In the genomic region with DNA sequence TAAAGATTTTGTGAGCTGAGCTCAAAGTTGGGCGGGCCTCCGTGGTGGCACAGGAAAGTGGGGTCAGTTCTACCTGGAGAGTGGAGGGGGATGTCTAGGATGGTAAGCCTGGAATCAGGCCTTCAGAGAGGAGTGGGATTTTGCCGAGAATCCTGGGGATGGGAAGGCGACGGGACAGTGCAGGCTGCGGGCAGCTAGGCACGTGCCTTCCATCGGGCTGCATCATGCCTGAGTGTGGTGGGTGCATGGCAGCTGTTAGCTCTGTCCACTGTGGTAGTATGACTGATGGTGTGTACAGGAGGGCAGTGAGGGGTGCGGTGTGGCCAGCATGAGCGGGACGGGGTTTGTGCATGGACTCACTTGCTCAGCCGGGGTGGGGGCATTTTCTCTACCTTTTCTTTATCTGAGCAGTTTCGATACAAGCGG, we compare ENCODE assay signal across 17 cellular contexts. TPM values are rescaled to one million over a fixed set of nuclear protein-coding genes. Genes with fewer than 3 reads are reported as not detected.
A peak's percentile ranks its signal among the peaks of the same experiment; 100 is the strongest.
DNase-seq lines count a peak whose midpoint lies in the region; ATAC-seq, FAIRE-seq and TF ChIP-seq lines count a peak whose summit lies in the region.
"Had no signal": no experiment of that assay in that cellular context is flagged by ENCODE, and none has a peak within 500 bp of the region (broad histone marks: within the 10 kb centered on the region; RNA-seq: fewer than 3 reads in every experiment).

No MANE protein-coding gene starts in this region.

- no peak for TF ChIP-seq RAD21 in HepG2 (CRISPR knock-in tag; IDR thresholded peaks at IDR 0.05)

- peak overlapping the region; percentile 83 to 98 (median 93) for H3K4me2 ChIP-seq in BLaER1 treated with 17β-estradiol and CSF1 and Interleukin-3, amounts not matched to agents 10 nM and 100 nM
- no peak overlapping the region for H3K4me2 ChIP-seq in HepG2 (ENCODE audit: low read depth, low read length)

- FAIRE-seq in HepG2 (lab: Jason Lieb, UNC): no peak
- FAIRE-seq: GM19239 had no signal

- H3K4me1 ChIP-seq in BLaER1 treated with 17β-estradiol and CSF1 and Interleukin-3, amounts not matched to agents 10 nM and 100 nM: peaks cover 32 to 45% (median 38%) of the 10 kb centered on the region in 10 experiments
- peaks cover 0 to 18% (median 7%) of the 10 kb centered on the region in 4 donors for H3K4me1 ChIP-seq in Peyer's patch
- peaks cover 47% of the 10 kb centered on the region for H3K4me1 ChIP-seq in HepG2 (ENCODE audit: insufficient read depth, low read length)
- H3K4me1 ChIP-seq: SJSA1 had no signal

- H3K27ac Mint-ChIP-seq in immature natural killer cell: no peak overlapping the region
- H3K27ac Mint-ChIP-seq: activated CD4-positive, alpha-beta memory T cell treated with anti-CD3 and anti-CD28 coated beads for 36 hours had no signal

- H3K27me3 ChIP-seq in BLaER1 treated with 17β-estradiol and CSF1 and Interleukin-3, amounts not matched to agents 10 nM and 100 nM: peaks cover 0 to 7% (median 0%) of the 10 kb centered on the region in 11 experiments; a peak in 4 of 22 replicates
- H3K27me3 ChIP-seq in Peyer's patch (peaks cover 0 to 20% of the 10 kb centered on the region in 2 donors), WERI-Rb-1 (ENCODE audit: insufficient read depth, low read depth, severe bottlenecking) (peaks cover 3% of the 10 kb centered on the region), HepG2 (ENCODE audit: control insufficient read depth in 1 of 2, insufficient read depth in 2 of 2, low read length in 2 of 2) (peaks cover 2 to 13% of the 10 kb centered on the region in 2 experiments; a peak in 3 of 5 replicates)

- in situ Hi-C loops in G401 (cut with HindIII; ENCODE audit: low sequenced_read_pairs): no loop called here
- in situ Hi-C loops in HepG2 (cut with HindIII; ENCODE audit: extremely low pct_ligation_motif_present, low pct_unique_long_range_greater_than_20kb): no loop called here

- 97% methylated on average over 11 of the region's 14 CpGs for WGBS in HepG2 (ENCODE audit: low lambda C conversion rate)

- H3K79me2 ChIP-seq in HepG2 (ENCODE audit: insufficient read depth, low read length): no peaks in the 10 kb centered on the region

- TF ChIP-seq POLR2A in Peyer's patch (IDR thresholded peaks at IDR 0.05): no peak
- TF ChIP-seq POLR2A in HepG2 (IDR thresholded peaks at IDR 0.05; ENCODE audit: insufficient read depth in 1 of 2, low read depth in 2 of 2, low read length in 2 of 2): no peak

- H3K4me3 Mint-ChIP-seq in immature natural killer cell: peak overlapping the region in 3 of 5 donors; percentile 26 to 35 (median 30)
- H3K4me3 Mint-ChIP-seq: activated CD4-positive, alpha-beta memory T cell treated with anti-CD3 and anti-CD28 coated beads for 36 hours had no signal

- H3K9me3 Mint-ChIP-seq in immature natural killer cell: peaks cover 0 to 2% (median 0%) of the 10 kb centered on the region in 6 donors
- H3K9me3 Mint-ChIP-seq: activated CD4-positive, alpha-beta memory T cell treated with anti-CD3 and anti-CD28 coated beads for 36 hours had no signal

- no peak overlapping the region for H2AFZ ChIP-seq in HepG2 (ENCODE audit: low read length)

- H3K4me1 Mint-ChIP-seq in immature natural killer cell: peaks cover 0 to 18% of the 10 kb centered on the region in 2 donors

- ATAC-seq in HepG2: no peak

- POLR2A ChIA-PET in HepG2 (lab: Yijun Ruan, JAX): no interaction called here

- intact Hi-C loops in posterior vena cava (cut with DNase I) (no loop called here), HepG2 (cut with micrococcal nuclease; ENCODE audit: unreplicated experiment) (no loop called here)

- no peak overlapping the region for H3K27ac ChIP-seq in BLaER1 treated with 17β-estradiol and CSF1 and Interleukin-3, amounts not matched to agents 10 nM and 100 nM
- no peak overlapping the region for H3K27ac ChIP-seq in Peyer's patch
- no peak overlapping the region for H3K27ac ChIP-seq in WERI-Rb-1
- no peak overlapping the region for H3K27ac ChIP-seq in HepG2 (ENCODE audit: extremely low read length, insufficient read depth, low read length)
- H3K27ac ChIP-seq: HL-60, SJSA1 had no signal

- BruUV-seq in HepG2 (replicated peaks; lab: Mats Ljungman, UMichigan): no TSS peak

- peaks cover 0 to 48% (median 34%) of the 10 kb centered on the region in 11 experiments; a peak in 18 of 22 replicates for H4K20me1 ChIP-seq in BLaER1 treated with 17β-estradiol and CSF1 and Interleukin-3, amounts not matched to agents 10 nM and 100 nM
- no peaks in the 10 kb centered on the region for H4K20me1 ChIP-seq in HepG2 (ENCODE audit: insufficient read depth, low read length)

- H3K36me3 ChIP-seq in BLaER1 treated with 17β-estradiol and CSF1 and Interleukin-3, amounts not matched to agents 10 nM and 100 nM: peaks cover 5 to 53% (median 43%) of the 10 kb centered on the region in 11 experiments; a peak in 20 of 22 replicates
- no peaks in the 10 kb centered on the region for H3K36me3 ChIP-seq in Peyer's patch
- no peaks in the 10 kb centered on the region for H3K36me3 ChIP-seq in WERI-Rb-1
- H3K36me3 ChIP-seq in HepG2 (replicated peaks in 1 of 2; ENCODE audit: control insufficient read depth in 1 of 2, insufficient read depth in 2 of 2, low read length in 2 of 2): 0 out of 5 replicates have a peak, but pooled peaks cover 0 to 3% of the 10 kb centered on the region in 2 experiments
- H3K36me3 ChIP-seq: SJSA1 had no signal

- H3K27me3 Mint-ChIP-seq in immature natural killer cell (ENCODE audit: low read depth in 3 of 3): peaks cover 11 to 31% (median 14%) of the 10 kb centered on the region in 3 donors

- no peak for TF ChIP-seq CTCF in Peyer's patch (IDR thresholded peaks at IDR 0.05)
- TF ChIP-seq CTCF in WERI-Rb-1 (IDR thresholded peaks at IDR 0.05; ENCODE audit: low read depth, low read length): no peak
- no peak for TF ChIP-seq CTCF in HepG2 (CRISPR knock-in tag; IDR thresholded peaks at IDR 0.05)

- H3K36me3 Mint-ChIP-seq in immature natural killer cell: peaks cover 0 to 3% (median 0%) of the 10 kb centered on the region in 3 donors
- H3K36me3 Mint-ChIP-seq: activated CD4-positive, alpha-beta memory T cell treated with anti-CD3 and anti-CD28 coated beads for 36 hours had no signal

- H3K9me3 ChIP-seq in BLaER1 treated with 17β-estradiol and CSF1 and Interleukin-3, amounts not matched to agents 10 nM and 100 nM (replicated peaks in 1 of 11): peaks cover 0 to 24% (median 15%) of the 10 kb centered on the region in 11 experiments; a peak in 11 of 22 replicates
- H3K9me3 ChIP-seq in Peyer's patch: no peaks in the 10 kb centered on the region
- no peaks in the 10 kb centered on the region for H3K9me3 ChIP-seq in WERI-Rb-1 (ENCODE audit: severe bottlenecking)
- no peaks in the 10 kb centered on the region for H3K9me3 ChIP-seq in HepG2 (ENCODE audit: low read length)

- DNase-seq in Peyer's patch: peak; percentile 15 to 37 (median 37)
- no peak for DNase-seq in immature natural killer cell
- peak; percentile 57 for DNase-seq in posterior vena cava (ENCODE audit: low spot score)
- DNase-seq in NCI-H82 treated with DMSO at 0.1 percent for 48 hours (lab: John Stamatoyannopoulos, UW; ENCODE audit: unreplicated experiment): no peak
- no peak for DNase-seq in WERI-Rb-1
- DNase-seq in G401 (ENCODE audit: low spot score): no peak
- DNase-seq in HepG2 (ENCODE audit: low spot score): no peak
- DNase-seq: activated CD4-positive, alpha-beta memory T cell treated with anti-CD3 and anti-CD28 coated beads for 36 hours; activated gamma-delta T cell treated with Interleukin-2 at 50 U/mL for 16 hours; AML-193; NCI-H1436; NCI-H345; stimulated activated CD4-positive, alpha-beta T cell treated with anti-CD3 and anti-CD28 coated beads, Interleukin-1b, Interleukin-23, amount 100 ng/mL, for 48 hours had no signal

- TF ChIP-seq EP300 in HepG2 (IDR thresholded peaks at IDR 0.05; ENCODE audit: low read depth in 2 of 2, low read length in 2 of 2): no peak
- TF ChIP-seq EP300 in HepG2 (CRISPR knock-in tag; IDR thresholded peaks at IDR 0.05; ENCODE audit: borderline replicate concordance): no peak

- CTCF ChIA-PET in HepG2 (lab: Yijun Ruan, JAX; ENCODE audit: low intra/inter-chr PET ratio, low total read pairs): no interaction called here

- H3K4me3 ChIP-seq in BLaER1 treated with 17β-estradiol and CSF1 and Interleukin-3, amounts not matched to agents 10 nM and 100 nM: peak overlapping the region in 6 of 10 experiments; percentile 65 to 82 (median 78); a peak in 7 of 20 replicates
- peak overlapping the region in 1 of 4 donors; percentile 47 for H3K4me3 ChIP-seq in Peyer's patch
- no peak overlapping the region for H3K4me3 ChIP-seq in WERI-Rb-1 (ENCODE audit: low read depth, low read length)
- no peak overlapping the region; a peak in 1 of 6 replicates for H3K4me3 ChIP-seq in HepG2 (replicated peaks in 1 of 3; ENCODE audit: insufficient read depth in 1 of 3, low read depth in 2 of 3, low read length in 3 of 3)
- H3K4me3 ChIP-seq: SJSA1 had no signal

- H3K9ac ChIP-seq in BLaER1 treated with 17β-estradiol and CSF1 and Interleukin-3, amounts not matched to agents 10 nM and 100 nM: 0 out of 22 replicates have a peak overlapping the region, but pooled peaks of 1 of the 11 experiments have one; percentile 16
- H3K9ac ChIP-seq in HepG2 (ENCODE audit: insufficient read depth, low read depth, low read length): no peak overlapping the region

RNA-seq across cellular contexts. Expression of a gene that starts 3.6 kb away (rescaled TPM):
- 10 to 100 TPM in 2 of 4 donors, 1 to 10 TPM in 2; 2.8 to 36.3 (median 10.8) TPM for total RNA-seq in Peyer's patch
- polyA plus RNA-seq in immature natural killer cell: not detected
- 10 to 100 TPM; 24.2 to 34.4 TPM for total RNA-seq in posterior vena cava
- 3.6 and 5.0 TPM in 2 replicates for total RNA-seq in G401 (2014; rRNA removed; shearing (Covaris generic))
- 1.9 and 2.9 TPM in 2 replicates for total RNA-seq in HepG2 (2016; rRNA removed; fragmentation: Illumina TruSeq; extraction: Trizol)
- total RNA-seq in HepG2 (2016; cell fraction: cytosol; rRNA removed; fragmentation: Illumina TruSeq; extraction: Trizol; ENCODE audit: low read depth): 0.79 and 1.0 TPM in 2 replicates
- total RNA-seq in HepG2 (2016; cell fraction: insoluble cytoplasmic fraction; rRNA removed; fragmentation: Illumina TruSeq; extraction: Trizol): 1.7 and 2.9 TPM in 2 replicates
- 2.3 TPM in 2 replicates for total RNA-seq in HepG2 (2016; cell fraction: membrane; rRNA removed; fragmentation: Illumina TruSeq; extraction: Trizol)
- 2.9 and 3.7 TPM in 2 replicates for total RNA-seq in HepG2 (2016; cell fraction: nucleus; rRNA removed; fragmentation: Illumina TruSeq; extraction: Trizol)
- polyA plus RNA-seq in HepG2 (2011; rRNA removed): 4.6 and 6.5 TPM in 2 replicates
- polyA plus RNA-seq in HepG2 (2011; cell fraction: cytosol; rRNA removed): 3.0 and 3.9 TPM in 2 replicates
- 25.0 and 33.1 TPM in 2 replicates for polyA plus RNA-seq in HepG2 (2011; cell fraction: nucleus; rRNA removed)
- polyA plus RNA-seq in HepG2 (2012): 7.9 and 8.7 TPM in 2 replicates
- 0.66 and 0.71 TPM in 2 replicates for polyA plus RNA-seq in HepG2 (2016; cell fraction: cytosol; fragmentation: Illumina TruSeq; extraction: Trizol; ENCODE audit: low read depth)
- 3.0 and 4.2 TPM in 2 replicates for polyA plus RNA-seq in HepG2 (2016; cell fraction: insoluble cytoplasmic fraction; fragmentation: Illumina TruSeq; extraction: Trizol; ENCODE audit: low read depth)
- polyA plus RNA-seq in HepG2 (2016; cell fraction: membrane; fragmentation: Illumina TruSeq; extraction: Trizol; ENCODE audit: low read depth): 1.6 and 1.9 TPM in 2 replicates
- polyA plus RNA-seq in HepG2 (2016; cell fraction: nucleus; fragmentation: Illumina TruSeq; extraction: Trizol; ENCODE audit: insufficient read depth, low read depth): 14.0 and 17.0 TPM in 2 replicates
- 0.07 and 4.8 TPM in 2 replicates for polyA minus RNA-seq in HepG2 (2011; rRNA and poly(A)+ RNA removed; ENCODE audit: low replicate concordance)
- polyA minus RNA-seq in HepG2 (2011; cell fraction: cytosol; rRNA and poly(A)+ RNA removed): 5.2 and 5.4 TPM in 2 replicates
- 5.8 and 5.9 TPM in 2 replicates for polyA minus RNA-seq in HepG2 (2011; cell fraction: nucleus; rRNA and poly(A)+ RNA removed)

RNA-seq across cellular contexts. Expression of a gene that starts 48.3 kb away (rescaled TPM):
- total RNA-seq in Peyer's patch (100 to 1,000 TPM in 3 of 4 donors, 10 to 100 TPM in 1; 84.2 to 130 (median 124) TPM), posterior vena cava (10 to 100 TPM; 21.8 to 29.4 TPM), HepG2 (2016; rRNA removed; fragmentation: Illumina TruSeq; extraction: Trizol) (3.8 and 9.0 TPM in 2 replicates)
- polyA plus RNA-seq in immature natural killer cell (10 to 100 TPM in 1 of 3 donors, 1 to 10 TPM in 2; 3.8 to 11.2 (median 7.7) TPM), HepG2 (2011; rRNA removed) (11.5 and 19.0 TPM in 2 replicates)
- 19.4 and 24.1 TPM in 2 replicates for total RNA-seq in G401 (2014; rRNA removed; shearing (Covaris generic))
- total RNA-seq in HepG2 (2016; cell fraction: cytosol; rRNA removed; fragmentation: Illumina TruSeq; extraction: Trizol; ENCODE audit: low read depth): 1.6 and 2.0 TPM in 2 replicates
- total RNA-seq in HepG2 (2016; cell fraction: insoluble cytoplasmic fraction; rRNA removed; fragmentation: Illumina TruSeq; extraction: Trizol): 3.7 and 9.9 TPM in 2 replicates
- 2.6 and 3.5 TPM in 2 replicates for total RNA-seq in HepG2 (2016; cell fraction: membrane; rRNA removed; fragmentation: Illumina TruSeq; extraction: Trizol)
- total RNA-seq in HepG2 (2016; cell fraction: nucleus; rRNA removed; fragmentation: Illumina TruSeq; extraction: Trizol): 11.3 and 13.3 TPM in 2 replicates
- polyA plus RNA-seq in HepG2 (2011; cell fraction: cytosol; rRNA removed): 5.2 and 7.9 TPM in 2 replicates
- 58.3 and 62.0 TPM in 2 replicates for polyA plus RNA-seq in HepG2 (2011; cell fraction: nucleus; rRNA removed)
- 11.0 and 15.5 TPM in 2 replicates for polyA plus RNA-seq in HepG2 (2012)
- 2.4 and 2.9 TPM in 2 replicates for polyA plus RNA-seq in HepG2 (2016; cell fraction: cytosol; fragmentation: Illumina TruSeq; extraction: Trizol; ENCODE audit: low read depth)
- polyA plus RNA-seq in HepG2 (2016; cell fraction: insoluble cytoplasmic fraction; fragmentation: Illumina TruSeq; extraction: Trizol; ENCODE audit: low read depth): 4.2 and 5.5 TPM in 2 replicates
- 3.1 and 3.4 TPM in 2 replicates for polyA plus RNA-seq in HepG2 (2016; cell fraction: membrane; fragmentation: Illumina TruSeq; extraction: Trizol; ENCODE audit: low read depth)
- 25.4 and 29.9 TPM in 2 replicates for polyA plus RNA-seq in HepG2 (2016; cell fraction: nucleus; fragmentation: Illumina TruSeq; extraction: Trizol; ENCODE audit: insufficient read depth, low read depth)
- polyA minus RNA-seq in HepG2 (2011; rRNA and poly(A)+ RNA removed; ENCODE audit: low replicate concordance): 2.0 and 19.4 TPM in 2 replicates
- polyA minus RNA-seq in HepG2 (2011; cell fraction: cytosol; rRNA and poly(A)+ RNA removed): 6.5 and 8.6 TPM in 2 replicates
- 7.1 and 7.6 TPM in 2 replicates for polyA minus RNA-seq in HepG2 (2011; cell fraction: nucleus; rRNA and poly(A)+ RNA removed)

Comparison
In these comparisons a context has a peak if more than half of its experiments do, and no peak if none do; other contexts are left out.
1. H3K4me3 ChIP-seq: peak in BLaER1 treated with 17β-estradiol and CSF1 and Interleukin-3, amounts not matched to agents 10 nM and 100 nM (6 of 10); none in WERI-Rb-1 (single experiment) and HepG2 (0 of 3).
2. DNase-seq: peak in Peyer's patch (3 of 3) and posterior vena cava (single experiment); none in immature natural killer cell (0 of 3), NCI-H82 treated with DMSO at 0.1 percent for 48 hours (single experiment), WERI-Rb-1 (single experiment), G401 (single experiment) and HepG2 (single experiment).